13 cellular contexts compared by ENCODE assay signal in genomic region chr1:25327864-25328790, GRCh38. TPM values are rescaled to one million over a fixed set of nuclear protein-coding genes. Genes with fewer than 3 reads are reported as not detected.
"Had no signal": no experiment of that assay in that cellular context is flagged by ENCODE, and none has a peak within 500 bp of the region (broad histone marks: within the 10 kb centered on the region; RNA-seq: fewer than 3 reads in every experiment).

No MANE protein-coding gene starts in this region.

RNA-seq across cellular contexts. Expression of gene RHD, which starts 55.8 kb away (rescaled TPM):
- total RNA-seq: activated CD4-positive, alpha-beta memory T cell treated with anti-CD3 and anti-CD28 coated beads for 36 hours; activated CD4-positive, alpha-beta T cell treated with anti-CD3 and anti-CD28 coated beads, Interleukin-2, amount 10 ng/mL, durations not matched to agents 24 days and 14 days; activated naive CD4-positive, alpha-beta T cell treated with anti-CD3 and anti-CD28 coated beads for 36 hours; endodermal cell; esophagus squamous epithelium; glomerular endothelial cell; kidney epithelial cell; myocyte; ovary; progenitor cell of endocrine pancreas; renal cortical epithelial cell; suprapubic skin; ureter had no signal
